In the genomic region with DNA sequence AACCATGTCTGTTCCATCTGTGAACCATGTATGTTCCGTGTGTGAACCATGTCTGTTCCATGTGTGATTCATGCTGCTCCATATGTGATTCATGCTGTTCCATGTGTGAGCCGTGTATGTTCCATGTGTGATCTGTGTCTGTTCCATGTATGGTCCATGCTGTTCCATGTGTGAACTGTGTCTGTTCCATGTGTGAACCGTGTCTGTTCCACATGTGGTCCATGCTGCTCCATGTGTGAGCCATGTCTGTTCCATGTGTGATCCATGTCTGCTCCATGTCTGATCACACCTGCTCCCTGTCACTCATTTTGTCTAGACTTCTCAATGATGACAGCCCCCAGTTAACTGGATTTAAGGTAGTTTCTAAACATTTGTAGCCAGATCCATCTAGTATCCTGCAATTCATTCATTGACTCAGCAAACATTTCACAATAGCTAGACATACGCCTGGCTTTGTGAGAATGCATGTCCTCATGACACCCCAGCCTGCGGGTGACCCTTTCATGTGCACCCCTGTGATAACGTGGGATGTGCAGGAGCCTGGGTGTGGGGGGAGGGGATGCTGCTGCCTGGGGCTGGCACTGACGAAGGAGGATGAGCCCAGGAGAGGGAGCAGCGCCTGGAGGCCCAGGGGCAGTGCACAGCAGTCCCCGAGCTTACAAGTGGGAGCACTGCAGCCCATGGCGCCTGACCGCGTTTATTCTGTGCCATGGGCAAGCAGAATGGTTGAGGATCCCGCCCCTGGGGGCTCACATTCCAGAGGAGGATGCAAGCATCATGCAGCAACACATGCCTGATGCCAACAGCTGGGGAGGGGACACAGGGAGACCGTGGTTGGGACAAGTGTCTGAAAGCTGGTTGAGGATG, we compare ENCODE assay signal across 7 cellular contexts.
DNase-seq lines count a peak whose midpoint lies in the region; ATAC-seq and TF ChIP-seq lines count a peak whose summit lies in the region.
"Not testable (repeated sequence)": the region's sequence is repeated elsewhere in the genome, so short reads cannot be mapped to it uniquely, and the experiment has no call there.

No MANE protein-coding gene starts in this region.

- H4K91ac ChIP-seq in mesenchymal stem cell (ENCODE audit: low read length) = not testable (repeated sequence)

- not testable (repeated sequence) for H3K36me3 ChIP-seq in mesenchymal stem cell (ENCODE audit: control insufficient read depth in 1 of 2, insufficient read depth in 2 of 2, low read depth in 1 of 2, low read length in 2 of 2)

- H3K4me1 ChIP-seq in mesenchymal stem cell (ENCODE audit: control insufficient read depth, insufficient read depth, low read depth, low read length) = not testable (repeated sequence)

- DNase-seq in EH (ENCODE audit: low read depth) (peak; percentile 53), HUDEP-2 (lab: John Stamatoyannopoulos, UW; ENCODE audit: unreplicated experiment in 76 of 76) (peak in 42 of 76 experiments; percentile 15 to 70 (median 42)), NCI-H510A treated with DMSO at 0.1 percent for 48 hours (lab: John Stamatoyannopoulos, UW) (peak; percentile 43), UCSD-AML1 (lab: John Stamatoyannopoulos, UW; ENCODE audit: unreplicated experiment) (peak; percentile 42), coronary artery (ENCODE audit: low spot score) (peak; percentile 75), Right ventricle myocardium inferior (ENCODE audit: missing footprints) (peak; percentile 73), mesenchymal stem cell (peak; percentile 52)

- H3K14ac ChIP-seq in mesenchymal stem cell (ENCODE audit: low read length in 2 of 2) = not testable (repeated sequence)

- H3K18ac ChIP-seq in mesenchymal stem cell (ENCODE audit: low read depth in 1 of 2, low read length in 2 of 2) = not testable (repeated sequence)

- peak overlapping the region; percentile 19 for H4K8ac ChIP-seq in mesenchymal stem cell (ENCODE audit: low read length)

- H3K4me2 ChIP-seq in mesenchymal stem cell (ENCODE audit: low read length, poor library complexity, severe bottlenecking) = not testable (repeated sequence)

- not testable (repeated sequence) for H2AK5ac ChIP-seq in mesenchymal stem cell (ENCODE audit: low read length, severe bottlenecking)

- peaks cover 0 to 25% of the 10 kb centered on the region in 2 experiments for H3K27me3 ChIP-seq in mesenchymal stem cell (ENCODE audit: control insufficient read depth in 1 of 2, insufficient read depth in 1 of 2, low read length in 2 of 2)

- intact Hi-C loops in Right ventricle myocardium inferior (cut with DNase I) = loop anchor here (10.0 kb wide), 1 partner anchor 220 kb away; no protein-coding TSS in a partner anchor

- H3K4ac ChIP-seq in mesenchymal stem cell (ENCODE audit: low read depth in 1 of 2, low read length in 2 of 2) = not testable (repeated sequence)

- not testable (repeated sequence) for H2BK5ac ChIP-seq in mesenchymal stem cell (ENCODE audit: low read depth, low read length, poor library complexity, severe bottlenecking)

- 81% methylated on average over 14 of the region's 14 CpGs for WGBS in mesenchymal stem cell

- H3K23ac ChIP-seq in mesenchymal stem cell (ENCODE audit: low read length in 2 of 2) = not testable (repeated sequence)

- not testable (repeated sequence) for H2BK15ac ChIP-seq in mesenchymal stem cell (ENCODE audit: low read depth, poor library complexity, severe bottlenecking)

- not testable (repeated sequence) for ATAC-seq in Right ventricle myocardium inferior

- not testable (repeated sequence) for H2AFZ ChIP-seq in mesenchymal stem cell (ENCODE audit: low read depth, low read length)

- H2BK120ac ChIP-seq in mesenchymal stem cell (ENCODE audit: low read depth, low read length) = not testable (repeated sequence)

- not testable (repeated sequence) for H3K79me1 ChIP-seq in mesenchymal stem cell (replicated peaks; ENCODE audit: low read length, poor library complexity, severe bottlenecking)

- not testable (repeated sequence) for H3K27ac ChIP-seq in coronary artery; mesenchymal stem cell (ENCODE audit: low read length, poor library complexity, severe bottlenecking)

- not testable (repeated sequence) for H2BK12ac ChIP-seq in mesenchymal stem cell (ENCODE audit: low read length in 2 of 2)

- TF ChIP-seq CTCF in coronary artery (IDR thresholded peaks at IDR 0.05) = not testable (repeated sequence)

- not testable (repeated sequence) for H3K4me3 ChIP-seq in coronary artery
- peak overlapping the region; percentile 6 to 22 for H3K4me3 ChIP-seq in mesenchymal stem cell (ENCODE audit: insufficient read depth in 1 of 2, low read depth in 1 of 2, low read length in 2 of 2)

- H3K9me3 ChIP-seq in mesenchymal stem cell (ENCODE audit: control insufficient read depth, low read length) = not testable (repeated sequence)

- H3K9ac ChIP-seq in mesenchymal stem cell (ENCODE audit: low read length) = not testable (repeated sequence)
